In the genomic region with DNA sequence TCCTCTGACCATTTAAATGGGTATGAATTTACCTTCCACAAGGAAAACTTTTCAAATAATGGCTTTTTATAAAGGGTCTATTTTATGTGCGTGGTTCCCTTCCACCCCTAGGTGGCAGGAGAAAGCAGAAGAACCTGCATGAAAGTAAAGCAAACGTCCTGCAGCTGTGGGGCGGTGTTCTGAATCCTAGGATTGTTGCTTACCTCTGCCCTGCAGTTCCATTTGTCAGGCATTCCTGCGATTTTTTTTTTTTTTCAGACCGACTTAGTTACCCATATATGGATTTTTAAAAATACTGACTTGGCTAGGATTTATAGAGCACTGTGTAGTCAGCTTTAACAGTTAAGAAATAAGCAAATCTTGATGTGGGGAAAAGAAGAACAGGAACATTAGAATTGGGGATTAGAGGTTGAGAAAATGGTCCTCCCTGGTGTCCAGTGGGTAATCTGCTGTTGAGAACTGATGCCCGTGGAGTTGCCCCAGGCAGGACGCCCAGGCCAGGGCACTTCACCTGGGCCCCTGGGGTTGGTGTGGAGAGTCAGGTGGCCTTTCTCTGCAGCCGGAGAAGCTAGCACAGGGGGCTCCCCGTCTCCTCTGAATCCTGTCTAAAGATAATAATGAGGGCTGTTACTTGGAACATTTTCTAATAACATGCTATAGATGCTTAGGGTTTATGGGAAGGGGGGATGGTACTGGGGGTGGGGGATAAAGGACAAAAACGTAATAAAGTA, we compare ENCODE assay signal across 8 cellular contexts. TPM values are rescaled to one million over a fixed set of nuclear protein-coding genes. Genes with fewer than 3 reads are reported as not detected.
DNase-seq lines count a peak whose midpoint lies in the region; ATAC-seq and TF ChIP-seq lines count a peak whose summit lies in the region.

No MANE protein-coding gene starts in this region.

- no peak overlapping the region for H3K9ac ChIP-seq in HUES48 (ENCODE audit: low read depth, low read length)

- H3K4me1 ChIP-seq in HUES48 (ENCODE audit: control insufficient read depth, insufficient read depth, low read length), result peaks cover 31% of the 10 kb centered on the region
- H3K4me1 ChIP-seq in SJSA1 (replicated peaks), result peaks cover 64% of the 10 kb centered on the region
- peaks cover 56 to 57% of the 10 kb centered on the region in 2 donors for H3K4me1 ChIP-seq in gastrocnemius medialis

- DNase-seq in activated CD8-positive, alpha-beta memory T cell treated with anti-CD3 and anti-CD28 coated beads for 24 hours, result peak; percentile 67
- DNase-seq in activated CD8-positive, alpha-beta memory T cell treated with anti-CD3 and anti-CD28 coated beads, Interleukin-2, amount 50 U/mL, for 48 hours, result no peak
- DNase-seq in SJSA1 (ENCODE audit: low read depth in 1 of 2, low spot score in 2 of 2) (peak; percentile 79 to 84), anterior cingulate cortex (lab: John Stamatoyannopoulos, UW) (peak in 32 of 58 donors; percentile 7 to 65 (median 33)), iPS DF 19.7 (ENCODE audit: low read depth, low spot score) (peak; percentile 57), gastrocnemius medialis (peak; percentile 23 to 51)

- ATAC-seq in gastrocnemius medialis, result peak; percentile 81 to 82
- no peak for ATAC-seq in GM19023 (IDR thresholded peaks at IDR 0.05; ENCODE audit: unreplicated experiment)

- peak overlapping the region; percentile 65 for H3K27ac ChIP-seq in HUES48 (ENCODE audit: low read depth, low read length)
- 0 out of 2 replicates have a peak overlapping the region, but pooled peaks have one; percentile 22 for H3K27ac ChIP-seq in SJSA1
- H3K27ac ChIP-seq in gastrocnemius medialis, result peak overlapping the region; percentile 18 to 48 (median 26)

- H3K27me3 ChIP-seq in HUES48 (ENCODE audit: control insufficient read depth, insufficient read depth, low read length) (no peaks in the 10 kb centered on the region), SJSA1 (replicated peaks) (no peaks in the 10 kb centered on the region), gastrocnemius medialis (no peaks in the 10 kb centered on the region)

- H3K4me3 ChIP-seq in HUES48 (ENCODE audit: low read depth, low read length), result no peak overlapping the region
- H3K4me3 ChIP-seq in SJSA1, result no peak overlapping the region
- no peak overlapping the region for H3K4me3 ChIP-seq in gastrocnemius medialis

- TF ChIP-seq POLR2A in gastrocnemius medialis (IDR thresholded peaks at IDR 0.05), result no peak

- intact Hi-C loops in gastrocnemius medialis (cut with DNase I; ENCODE audit: low total_unique reads), result loop anchor here (1.0 to 2.0 kb wide), 2 partner anchors 31 to 144 kb away; partner anchors contain the start of genes MAML1 and TBC1D9B

- in situ Hi-C loops in gastrocnemius medialis (cut with MboI; ENCODE audit: low sequenced_read_pairs in 4 of 4), result loop anchor here in 2 of 4 donors (25.0 kb wide), 2 partner anchors 99 to 324 kb away; partner anchors contain the start of gene MRNIP (in 1 of the 2)

- TF ChIP-seq CTCF in gastrocnemius medialis (IDR thresholded peaks at IDR 0.05 in 4 of 5, conservative IDR thresholded peaks at IDR 0.05 in 1 of 5), result peak; percentile 68 to 89 (median 74)

- H3K9me3 ChIP-seq in HUES48 (ENCODE audit: control insufficient read depth, insufficient read depth, low read length) (no peaks in the 10 kb centered on the region), SJSA1 (replicated peaks) (no peaks in the 10 kb centered on the region), gastrocnemius medialis (no peaks in the 10 kb centered on the region)

- H3K36me3 ChIP-seq in HUES48 (ENCODE audit: control insufficient read depth, insufficient read depth, low read length) (peaks cover 32% of the 10 kb centered on the region), SJSA1 (peaks cover 40% of the 10 kb centered on the region), gastrocnemius medialis (peaks cover 0 to 19% of the 10 kb centered on the region in 2 donors)

RNA-seq across cellular contexts. Expression of gene LTC4S, which starts 30.4 kb away (rescaled TPM):
- total RNA-seq in SJSA1 (2014; rRNA removed; shearing (Covaris generic)), result 0.68 TPM in 1 of 2 replicates, not detected in the other
- 10 to 100 TPM in 1 of 4 donors, 1 to 10 TPM in 3; 1.7 to 12.6 (median 5.6) TPM for total RNA-seq in gastrocnemius medialis

RNA-seq across cellular contexts. Expression of gene MAML1, which starts 30.8 kb away (rescaled TPM):
- total RNA-seq in SJSA1 (2014; rRNA removed; shearing (Covaris generic)), result 13.7 and 18.0 TPM in 2 replicates
- total RNA-seq in gastrocnemius medialis, result 10 to 100 TPM; 14.4 to 16.3 (median 15.1) TPM

RNA-seq across cellular contexts. Expression of gene MGAT4B, which starts 43.3 kb away (rescaled TPM):
- 98.2 and 125 TPM in 2 replicates for total RNA-seq in SJSA1 (2014; rRNA removed; shearing (Covaris generic))
- 10 to 100 TPM; 28.3 to 86.0 (median 61.4) TPM for total RNA-seq in gastrocnemius medialis

RNA-seq across cellular contexts. Expression of gene SQSTM1, which starts 57.3 kb away (rescaled TPM):
- total RNA-seq in SJSA1 (2014; rRNA removed; shearing (Covaris generic)), result 298 and 772 TPM in 2 replicates
- total RNA-seq in gastrocnemius medialis, result 1,000 to 10,000 TPM; 1,080 to 1,340 (median 1,178) TPM
